ENCODE assay signal across 1 cellular context in the genomic region with DNA sequence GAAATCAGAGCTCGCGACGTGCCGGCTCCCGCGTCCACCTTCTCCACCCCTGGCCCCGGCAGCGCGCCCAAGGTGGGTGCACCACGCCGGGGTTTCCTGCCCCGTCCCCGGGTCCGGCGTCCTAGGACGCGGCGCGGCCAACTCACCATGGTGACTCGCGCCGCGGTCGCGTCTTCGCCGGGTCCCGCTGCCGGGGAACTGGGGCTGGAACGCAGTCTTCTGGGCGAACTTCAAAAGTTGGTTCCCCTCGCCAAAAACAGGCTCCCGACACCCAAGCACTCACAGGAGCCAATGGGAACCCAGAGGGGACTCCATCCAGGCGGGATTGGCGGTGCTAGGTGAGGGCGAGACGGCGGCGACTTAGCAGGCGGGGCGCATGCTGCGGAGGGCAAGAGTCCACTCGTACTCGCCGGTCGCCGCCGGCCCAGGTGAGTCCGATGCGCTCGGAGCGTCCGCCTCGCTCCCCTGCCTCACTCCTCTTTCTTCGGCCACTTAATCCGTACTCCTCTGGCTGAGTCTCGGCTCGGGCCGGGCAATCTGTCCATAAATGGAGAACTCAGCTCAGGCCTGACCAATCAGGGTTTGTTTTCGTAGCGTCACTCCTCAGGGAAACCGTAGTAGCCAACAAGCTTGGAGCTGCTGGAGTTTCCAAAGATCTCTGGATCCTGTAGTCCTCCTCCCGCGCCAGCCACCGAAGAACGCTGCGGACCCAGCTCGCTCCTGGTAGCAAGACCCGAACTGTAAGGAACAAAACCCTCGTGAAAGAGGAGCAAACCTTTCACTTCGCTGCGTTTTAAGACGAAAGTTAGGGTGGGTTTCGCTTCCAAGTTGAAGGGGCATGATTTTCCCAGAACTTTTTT.
A peak's percentile ranks its signal among the peaks of the same experiment; 100 is the strongest.
TF ChIP-seq lines count a peak whose summit lies in the region.

A gene (minus strand): TSS at position 520 of the 860 bp plus-strand sequence. CDS start 371 bp downstream, at position 149.

TF ChIP-seq in H1, 55 proteins besides CTCF, POLR2A, EP300 and RAD21 (continued from another document):
- TF ChIP-seq KDM5A (IDR thresholded peaks at IDR 0.05; ENCODE audit: low read length), result no peak
- TF ChIP-seq CTBP2 (IDR thresholded peaks at IDR 0.05; ENCODE audit: borderline replicate concordance, insufficient read depth, insufficient read length, low read length), result no peak
- peak; percentile 89 for TF ChIP-seq ASH2L (IDR thresholded peaks at IDR 0.05; ENCODE audit: low read length)
- TF ChIP-seq SP4 (IDR thresholded peaks at IDR 0.05; ENCODE audit: low read length), result 0 out of 2 replicates have a peak, but pooled peaks have one; percentile 72
- no peak for TF ChIP-seq SIRT6 (IDR thresholded peaks at IDR 0.05; ENCODE audit: low read length)
- TF ChIP-seq TAF1 (IDR thresholded peaks at IDR 0.05; ENCODE audit: low read depth, low read length), result peak; percentile 99
- TF ChIP-seq, protein P1, sequence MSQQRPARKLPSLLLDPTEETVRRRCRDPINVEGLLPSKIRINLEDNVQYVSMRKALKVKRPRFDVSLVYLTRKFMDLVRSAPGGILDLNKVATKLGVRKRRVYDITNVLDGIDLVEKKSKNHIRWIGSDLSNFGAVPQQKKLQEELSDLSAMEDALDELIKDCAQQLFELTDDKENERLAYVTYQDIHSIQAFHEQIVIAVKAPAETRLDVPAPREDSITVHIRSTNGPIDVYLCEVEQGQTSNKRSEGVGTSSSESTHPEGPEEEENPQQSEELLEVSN (IDR thresholded peaks at IDR 0.05), result peak; percentile 61; the same call in 1 of the 2 replicates
- peak; percentile 67; the same call in 1 of the 2 replicates for TF ChIP-seq RBBP5 (IDR thresholded peaks at IDR 0.05; ENCODE audit: borderline replicate concordance, low read depth, low read length)
- no peak for TF ChIP-seq POU5F1 (IDR thresholded peaks at IDR 0.05; ENCODE audit: low read depth, low read length)
- TF ChIP-seq KDM4A (IDR thresholded peaks at IDR 0.05; ENCODE audit: low read depth, low read length, severe bottlenecking), result peak; percentile 41
- peak; percentile 61 to 70; a peak in 1 of 4 replicates for TF ChIP-seq SIN3A (conservative IDR thresholded peaks at IDR 0.05 in 1 of 2, IDR thresholded peaks at IDR 0.05 in 1 of 2; ENCODE audit: low read depth in 1 of 2, low read length in 2 of 2)
- peak; percentile 99 for TF ChIP-seq POLR2AphosphoS5 (IDR thresholded peaks at IDR 0.05; ENCODE audit: low read depth, low read length)
- peak; percentile 31; the same call in 1 of the 2 replicates for TF ChIP-seq SIX5 (IDR thresholded peaks at IDR 0.05; ENCODE audit: low read depth, low read length)
- peak; percentile 75 for TF ChIP-seq CREB1 (IDR thresholded peaks at IDR 0.05)
- TF ChIP-seq RFX5 (IDR thresholded peaks at IDR 0.05; ENCODE audit: borderline replicate concordance, low read depth, low read length), result 0 out of 2 replicates have a peak, but pooled peaks have one; percentile 22
- TF ChIP-seq SAP30 (IDR thresholded peaks at IDR 0.05; ENCODE audit: insufficient read depth, insufficient replicate concordance, low read length), result peak; percentile 31
- peak; percentile 88 for TF ChIP-seq PHF8 (conservative IDR thresholded peaks at IDR 0.05; ENCODE audit: low read depth, low read length)
- peak; percentile 97 for TF ChIP-seq SRF (IDR thresholded peaks at IDR 0.05; ENCODE audit: low read depth, low read length)
